ENCODE assay signal across 9 cellular contexts in the genomic region with DNA sequence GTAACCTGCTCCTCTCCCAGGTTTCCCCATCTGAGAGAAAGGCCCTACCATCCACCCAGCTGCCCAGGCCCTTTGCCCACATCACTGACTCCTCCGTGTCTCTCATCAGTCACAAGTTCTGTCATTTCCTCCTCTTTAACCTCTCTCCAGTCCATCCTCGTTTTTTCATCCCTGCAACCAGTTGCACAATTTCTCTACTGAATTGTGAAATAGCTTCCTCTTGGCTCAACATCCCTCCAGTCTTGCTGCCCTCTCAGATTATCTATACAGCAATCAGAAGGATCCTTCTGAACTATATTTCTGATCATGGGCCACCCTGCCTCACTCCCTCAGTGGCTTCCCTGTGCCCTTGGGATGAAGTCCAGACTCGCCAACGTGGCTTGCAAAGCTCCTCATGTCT. TPM values are rescaled to one million over a fixed set of nuclear protein-coding genes. Genes with fewer than 3 reads are reported as not detected.
DNase-seq lines count a peak whose midpoint lies in the region; ATAC-seq, FAIRE-seq and TF ChIP-seq lines count a peak whose summit lies in the region.
"Had no signal": no experiment of that assay in that cellular context is flagged by ENCODE, and none has a peak within 500 bp of the region (broad histone marks: within the 10 kb centered on the region; RNA-seq: fewer than 3 reads in every experiment).

No MANE protein-coding gene starts in this region.

- no peak for FAIRE-seq in HepG2 (lab: Jason Lieb, UNC)

- no peak overlapping the region for H3K4me2 ChIP-seq in HepG2 (ENCODE audit: low read depth, low read length)

- H3K9me3 ChIP-seq in adrenal gland (replicated peaks in 1 of 3) (no peaks in the 10 kb centered on the region), HepG2 (ENCODE audit: low read length) (no peaks in the 10 kb centered on the region), esophagus squamous epithelium (no peaks in the 10 kb centered on the region)

- peak; percentile 66 for DNase-seq in AG08396 (ENCODE audit: low spot score)
- DNase-seq in HPDE6-E6E7 (ENCODE audit: extremely low spot score), result peak; percentile 25
- DNase-seq in adrenal gland, result peak; percentile 43 to 82 (median 73)
- peak; percentile 32 for DNase-seq in HepG2 (ENCODE audit: low spot score)
- DNase-seq in NCI-H1048 (lab: John Stamatoyannopoulos, UW), result no peak
- no peak for DNase-seq in esophagus squamous epithelium (lab: John Stamatoyannopoulos, UW)
- DNase-seq: activated CD4-positive, alpha-beta T cell treated with anti-CD3 and anti-CD28 coated beads for 4 hours had no signal

- no peak overlapping the region for H2AFZ ChIP-seq in HepG2 (ENCODE audit: low read length)

- H3K79me2 ChIP-seq in HepG2 (ENCODE audit: insufficient read depth, low read length), result no peaks in the 10 kb centered on the region

- TF ChIP-seq RAD21 in HepG2 (CRISPR knock-in tag; IDR thresholded peaks at IDR 0.05), result no peak

- peaks cover 18 to 36% of the 10 kb centered on the region in 2 donors for H3K4me1 ChIP-seq in adrenal gland (replicated peaks in 1 of 2)
- H3K4me1 ChIP-seq in HepG2 (ENCODE audit: insufficient read depth, low read length), result peaks cover 13% of the 10 kb centered on the region
- H3K4me1 ChIP-seq in esophagus squamous epithelium, result peaks cover 0 to 12% (median 0%) of the 10 kb centered on the region in 3 donors

- no peak overlapping the region for H3K9ac ChIP-seq in HepG2 (ENCODE audit: insufficient read depth, low read depth, low read length)

- TF ChIP-seq POLR2A in adrenal gland (IDR thresholded peaks at IDR 0.05), result no peak
- TF ChIP-seq POLR2A in HepG2 (IDR thresholded peaks at IDR 0.05; ENCODE audit: insufficient read depth in 1 of 2, low read depth in 2 of 2, low read length in 2 of 2), result no peak
- TF ChIP-seq POLR2A in esophagus squamous epithelium (IDR thresholded peaks at IDR 0.05), result no peak

- BruUV-seq in HepG2 (replicated peaks; lab: Mats Ljungman, UMichigan), result no TSS peak

- POLR2A ChIA-PET in HepG2 (lab: Yijun Ruan, JAX), result interaction anchor here (1.3 kb wide), 1 partner anchor 75 kb away, joined by 4 read pairs; no protein-coding TSS in a partner anchor

- WGBS in adrenal gland, 4 donors, result 12 to 22% (median 17%) methylated on average over 4 of the region's 4 CpGs
- 48% methylated on average over 4 of the region's 4 CpGs for WGBS in HepG2 (ENCODE audit: low lambda C conversion rate)
- 36 to 40% methylated on average over 4 of the region's 4 CpGs for WGBS in esophagus squamous epithelium, 2 donors

- H3K27me3 ChIP-seq in adrenal gland, result no peaks in the 10 kb centered on the region
- no peaks in the 10 kb centered on the region for H3K27me3 ChIP-seq in HepG2 (ENCODE audit: control insufficient read depth in 1 of 2, insufficient read depth in 2 of 2, low read length in 2 of 2)
- no peaks in the 10 kb centered on the region for H3K27me3 ChIP-seq in esophagus squamous epithelium

- H3K36me3 ChIP-seq in adrenal gland (replicated peaks in 1 of 2) (peaks cover 0 to 51% of the 10 kb centered on the region in 2 donors), HepG2 (replicated peaks in 1 of 2; ENCODE audit: control insufficient read depth in 1 of 2, insufficient read depth in 2 of 2, low read length in 2 of 2) (peaks cover 4 to 16% of the 10 kb centered on the region in 2 experiments; a peak in 4 of 5 replicates), esophagus squamous epithelium (peaks cover 0 to 53% (median 0%) of the 10 kb centered on the region in 3 donors)

- no peak overlapping the region for H3K4me3 ChIP-seq in adrenal gland
- H3K4me3 ChIP-seq in HepG2 (replicated peaks in 1 of 3; ENCODE audit: insufficient read depth in 1 of 3, low read depth in 2 of 3, low read length in 3 of 3), result no peak overlapping the region
- H3K4me3 ChIP-seq in esophagus squamous epithelium, result no peak overlapping the region

- intact Hi-C loops in adrenal gland (cut with DNase I) (no loop called here), HepG2 (cut with micrococcal nuclease; ENCODE audit: unreplicated experiment) (no loop called here), esophagus squamous epithelium (cut with DNase I) (no loop called here)

- TF ChIP-seq EP300 in HepG2 (IDR thresholded peaks at IDR 0.05; ENCODE audit: low read depth in 2 of 2, low read length in 2 of 2) (peak in 1 of 2 experiments; percentile 79; a peak in 1 of 4 replicates), HepG2 (CRISPR knock-in tag; IDR thresholded peaks at IDR 0.05; ENCODE audit: borderline replicate concordance) (no peak)

- H4K20me1 ChIP-seq in HepG2 (ENCODE audit: insufficient read depth, low read length), result no peaks in the 10 kb centered on the region

- no peak for TF ChIP-seq CTCF in adrenal gland (IDR thresholded peaks at IDR 0.05)
- TF ChIP-seq CTCF in HepG2 (CRISPR knock-in tag; IDR thresholded peaks at IDR 0.05), result no peak
- no peak for TF ChIP-seq CTCF in esophagus squamous epithelium (IDR thresholded peaks at IDR 0.05)

- ATAC-seq in HepG2 (peak; percentile 21; the same call in 1 of the 3 replicates), GM18511 (IDR thresholded peaks at IDR 0.05; ENCODE audit: unreplicated experiment) (no peak), HG03378 (IDR thresholded peaks at IDR 0.05; ENCODE audit: unreplicated experiment) (no peak)

- CTCF ChIA-PET in HepG2 (lab: Yijun Ruan, JAX; ENCODE audit: low intra/inter-chr PET ratio, low total read pairs), result no interaction called here

- H3K27ac ChIP-seq in adrenal gland, result peak overlapping the region in 3 of 5 donors; percentile 23 to 86 (median 85)
- H3K27ac ChIP-seq in HepG2 (ENCODE audit: extremely low read length, insufficient read depth, low read length), result no peak overlapping the region
- H3K27ac ChIP-seq in esophagus squamous epithelium, result no peak overlapping the region

- in situ Hi-C loops in HepG2 (cut with HindIII; ENCODE audit: extremely low pct_ligation_motif_present, low pct_unique_long_range_greater_than_20kb), result no loop called here

RNA-seq across cellular contexts. Expression of gene FAM161B, which starts 6.8 kb away (rescaled TPM):
- total RNA-seq in adrenal gland (10 to 100 TPM in 6 of 8 donors, 1 to 10 TPM in 2; 7.2 to 25.2 (median 12.8) TPM), HepG2 (2016; rRNA removed; fragmentation: Illumina TruSeq; extraction: Trizol) (1.6 and 2.0 TPM in 2 replicates), esophagus squamous epithelium (1 to 10 TPM; 1.2 to 3.1 (median 2.2) TPM)
- polyA plus RNA-seq in adrenal gland (10 to 100 TPM in 1 of 3 donors, 1 to 10 TPM in 2; 4.1 to 11.1 (median 5.2) TPM), HepG2 (2011; rRNA removed) (1.6 and 2.0 TPM in 2 replicates)
- 0.51 and 0.53 TPM in 2 replicates for total RNA-seq in HepG2 (2016; cell fraction: cytosol; rRNA removed; fragmentation: Illumina TruSeq; extraction: Trizol; ENCODE audit: low read depth)
- 1.9 and 2.1 TPM in 2 replicates for total RNA-seq in HepG2 (2016; cell fraction: insoluble cytoplasmic fraction; rRNA removed; fragmentation: Illumina TruSeq; extraction: Trizol)
- 1.0 TPM in 2 replicates for total RNA-seq in HepG2 (2016; cell fraction: membrane; rRNA removed; fragmentation: Illumina TruSeq; extraction: Trizol)
- 2.6 and 3.0 TPM in 2 replicates for total RNA-seq in HepG2 (2016; cell fraction: nucleus; rRNA removed; fragmentation: Illumina TruSeq; extraction: Trizol)
- 0.97 and 1.2 TPM in 2 replicates for polyA plus RNA-seq in HepG2 (2011; cell fraction: cytosol; rRNA removed)
- polyA plus RNA-seq in HepG2 (2011; cell fraction: nucleus; rRNA removed), result 1.7 and 2.2 TPM in 2 replicates
- polyA plus RNA-seq in HepG2 (2012), result 2.0 and 2.8 TPM in 2 replicates
- polyA plus RNA-seq in HepG2 (2016; cell fraction: cytosol; fragmentation: Illumina TruSeq; extraction: Trizol; ENCODE audit: low read depth), result 0.33 and 0.36 TPM in 2 replicates
- polyA plus RNA-seq in HepG2 (2016; cell fraction: insoluble cytoplasmic fraction; fragmentation: Illumina TruSeq; extraction: Trizol; ENCODE audit: low read depth), result 1.6 and 1.7 TPM in 2 replicates
- polyA plus RNA-seq in HepG2 (2016; cell fraction: membrane; fragmentation: Illumina TruSeq; extraction: Trizol; ENCODE audit: low read depth), result 0.49 and 0.65 TPM in 2 replicates
- polyA plus RNA-seq in HepG2 (2016; cell fraction: nucleus; fragmentation: Illumina TruSeq; extraction: Trizol; ENCODE audit: insufficient read depth, low read depth), result 1.6 and 2.7 TPM in 2 replicates
- polyA minus RNA-seq in HepG2 (2011; rRNA and poly(A)+ RNA removed; ENCODE audit: low replicate concordance), result 0.82 and 2.3 TPM in 2 replicates
- 1.3 and 1.8 TPM in 2 replicates for polyA minus RNA-seq in HepG2 (2011; cell fraction: cytosol; rRNA and poly(A)+ RNA removed)
- polyA minus RNA-seq in HepG2 (2011; cell fraction: nucleus; rRNA and poly(A)+ RNA removed), result 6.4 and 6.8 TPM in 2 replicates

RNA-seq across cellular contexts. Expression of gene COQ6, which starts 7.0 kb away (rescaled TPM):
- total RNA-seq in adrenal gland (100 to 1,000 TPM in 1 of 8 donors, 10 to 100 TPM in 7; 51.1 to 144 (median 70.1) TPM), HepG2 (2016; rRNA removed; fragmentation: Illumina TruSeq; extraction: Trizol) (18.1 and 18.9 TPM in 2 replicates), esophagus squamous epithelium (10 to 100 TPM; 18.6 to 27.3 (median 23.6) TPM)
- polyA plus RNA-seq in adrenal gland (10 to 100 TPM; 37.4 to 63.7 (median 54.2) TPM), HepG2 (2011; rRNA removed) (33.1 and 34.7 TPM in 2 replicates)
- total RNA-seq in HepG2 (2016; cell fraction: cytosol; rRNA removed; fragmentation: Illumina TruSeq; extraction: Trizol; ENCODE audit: low read depth), result 4.9 and 6.7 TPM in 2 replicates
- total RNA-seq in HepG2 (2016; cell fraction: insoluble cytoplasmic fraction; rRNA removed; fragmentation: Illumina TruSeq; extraction: Trizol), result 19.5 and 20.6 TPM in 2 replicates
- total RNA-seq in HepG2 (2016; cell fraction: membrane; rRNA removed; fragmentation: Illumina TruSeq; extraction: Trizol), result 6.1 and 6.3 TPM in 2 replicates
- total RNA-seq in HepG2 (2016; cell fraction: nucleus; rRNA removed; fragmentation: Illumina TruSeq; extraction: Trizol), result 19.6 and 22.2 TPM in 2 replicates
- polyA plus RNA-seq in HepG2 (2011; cell fraction: cytosol; rRNA removed), result 22.9 and 26.9 TPM in 2 replicates
- polyA plus RNA-seq in HepG2 (2011; cell fraction: nucleus; rRNA removed), result 52.0 and 58.6 TPM in 2 replicates
- polyA plus RNA-seq in HepG2 (2012), result 11.7 and 19.1 TPM in 2 replicates
- polyA plus RNA-seq in HepG2 (2016; cell fraction: cytosol; fragmentation: Illumina TruSeq; extraction: Trizol; ENCODE audit: low read depth), result 2.3 TPM in 2 replicates
- 14.0 and 16.4 TPM in 2 replicates for polyA plus RNA-seq in HepG2 (2016; cell fraction: insoluble cytoplasmic fraction; fragmentation: Illumina TruSeq; extraction: Trizol; ENCODE audit: low read depth)
- 3.9 TPM in 2 replicates for polyA plus RNA-seq in HepG2 (2016; cell fraction: membrane; fragmentation: Illumina TruSeq; extraction: Trizol; ENCODE audit: low read depth)
- polyA plus RNA-seq in HepG2 (2016; cell fraction: nucleus; fragmentation: Illumina TruSeq; extraction: Trizol; ENCODE audit: insufficient read depth, low read depth), result 36.1 and 42.5 TPM in 2 replicates
- 24.3 and 47.1 TPM in 2 replicates for polyA minus RNA-seq in HepG2 (2011; rRNA and poly(A)+ RNA removed; ENCODE audit: low replicate concordance)
- 6.3 and 6.9 TPM in 2 replicates for polyA minus RNA-seq in HepG2 (2011; cell fraction: cytosol; rRNA and poly(A)+ RNA removed)
- polyA minus RNA-seq in HepG2 (2011; cell fraction: nucleus; rRNA and poly(A)+ RNA removed), result 31.8 and 33.1 TPM in 2 replicates

RNA-seq across cellular contexts. Expression of gene ZNF410, which starts 56.4 kb away (rescaled TPM):
- total RNA-seq in adrenal gland (10 to 100 TPM; 30.6 to 69.1 (median 56.8) TPM), HepG2 (2016; rRNA removed; fragmentation: Illumina TruSeq; extraction: Trizol) (44.3 and 55.2 TPM in 2 replicates), esophagus squamous epithelium (10 to 100 TPM; 37.8 to 52.3 (median 38.1) TPM)
- polyA plus RNA-seq in adrenal gland (10 to 100 TPM; 49.8 to 57.8 (median 52.0) TPM), HepG2 (2011; rRNA removed) (16.7 and 19.2 TPM in 2 replicates)
- total RNA-seq in HepG2 (2016; cell fraction: cytosol; rRNA removed; fragmentation: Illumina TruSeq; extraction: Trizol; ENCODE audit: low read depth), result 21.4 and 23.4 TPM in 2 replicates
- total RNA-seq in HepG2 (2016; cell fraction: insoluble cytoplasmic fraction; rRNA removed; fragmentation: Illumina TruSeq; extraction: Trizol), result 42.4 and 52.0 TPM in 2 replicates
- total RNA-seq in HepG2 (2016; cell fraction: membrane; rRNA removed; fragmentation: Illumina TruSeq; extraction: Trizol), result 35.8 and 38.6 TPM in 2 replicates
- 29.8 and 35.0 TPM in 2 replicates for total RNA-seq in HepG2 (2016; cell fraction: nucleus; rRNA removed; fragmentation: Illumina TruSeq; extraction: Trizol)
- polyA plus RNA-seq in HepG2 (2011; cell fraction: cytosol; rRNA removed), result 11.8 and 16.6 TPM in 2 replicates
- 13.9 and 14.4 TPM in 2 replicates for polyA plus RNA-seq in HepG2 (2011; cell fraction: nucleus; rRNA removed)
- polyA plus RNA-seq in HepG2 (2012), result 15.0 and 16.3 TPM in 2 replicates
- 6.5 and 8.8 TPM in 2 replicates for polyA plus RNA-seq in HepG2 (2016; cell fraction: cytosol; fragmentation: Illumina TruSeq; extraction: Trizol; ENCODE audit: low read depth)
- 39.1 and 41.1 TPM in 2 replicates for polyA plus RNA-seq in HepG2 (2016; cell fraction: insoluble cytoplasmic fraction; fragmentation: Illumina TruSeq; extraction: Trizol; ENCODE audit: low read depth)
- 14.5 and 15.3 TPM in 2 replicates for polyA plus RNA-seq in HepG2 (2016; cell fraction: membrane; fragmentation: Illumina TruSeq; extraction: Trizol; ENCODE audit: low read depth)
- 25.2 and 27.6 TPM in 2 replicates for polyA plus RNA-seq in HepG2 (2016; cell fraction: nucleus; fragmentation: Illumina TruSeq; extraction: Trizol; ENCODE audit: insufficient read depth, low read depth)
- 19.2 and 45.6 TPM in 2 replicates for polyA minus RNA-seq in HepG2 (2011; rRNA and poly(A)+ RNA removed; ENCODE audit: low replicate concordance)
- polyA minus RNA-seq in HepG2 (2011; cell fraction: cytosol; rRNA and poly(A)+ RNA removed), result 12.9 TPM in 2 replicates
- 42.2 and 57.8 TPM in 2 replicates for polyA minus RNA-seq in HepG2 (2011; cell fraction: nucleus; rRNA and poly(A)+ RNA removed)

Comparison
In these comparisons a context has a peak if more than half of its experiments do, and no peak if none do; other contexts are left out.
1. DNase-seq: peak in AG08396 (single experiment), HPDE6-E6E7 (single experiment), adrenal gland (7 of 7) and HepG2 (single experiment); none in NCI-H1048 (single experiment) and esophagus squamous epithelium (single experiment).
2. H3K27ac ChIP-seq: peak in adrenal gland (3 of 5); none in HepG2 (single experiment) and esophagus squamous epithelium (0 of 4).